Comparison of ENCODE assay signal across 11 cellular contexts in the genomic region with DNA sequence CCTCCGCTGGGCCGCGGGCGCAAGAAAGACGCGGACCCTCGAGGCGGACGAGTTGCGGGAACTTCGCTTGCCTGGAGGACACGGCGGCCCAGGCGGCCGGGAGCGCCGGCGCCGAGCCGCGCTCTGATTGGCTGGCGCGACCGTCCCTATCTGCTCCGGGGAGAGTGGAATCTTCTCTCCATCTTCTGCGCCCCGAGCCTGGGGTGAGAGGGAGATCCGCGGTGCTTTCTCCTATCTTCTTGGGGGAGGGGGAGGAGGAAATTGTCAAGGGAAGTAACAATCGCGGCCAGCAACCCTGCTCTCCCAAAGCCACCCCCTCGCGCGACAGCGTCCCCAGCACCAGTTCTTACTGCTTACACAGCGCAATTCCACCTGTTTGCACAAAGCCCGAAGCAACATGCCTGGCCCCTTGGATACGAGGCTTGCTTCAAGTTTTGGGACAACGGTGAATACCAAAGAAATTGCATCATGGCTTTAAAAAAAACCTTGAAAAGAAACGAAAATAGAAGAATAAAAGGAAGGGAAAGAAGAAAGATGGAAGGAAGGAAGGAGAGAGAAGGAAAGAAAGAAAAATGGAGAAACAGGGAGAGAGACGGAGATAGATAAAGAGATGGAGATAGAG. TPM values are rescaled to one million over a fixed set of nuclear protein-coding genes. Genes with fewer than 3 reads are reported as not detected.
DNase-seq lines count a peak whose midpoint lies in the region; ATAC-seq and TF ChIP-seq lines count a peak whose summit lies in the region.
"Had no signal": no experiment of that assay in that cellular context is flagged by ENCODE, and none has a peak within 500 bp of the region (broad histone marks: within the 10 kb centered on the region; RNA-seq: fewer than 3 reads in every experiment).

No MANE protein-coding gene starts in this region.

- peak; percentile 75 for DNase-seq in NCI-H82 (lab: John Stamatoyannopoulos, UW)
- no peak for DNase-seq in NCI-H82 treated with DMSO at 0.1 percent for 48 hours (lab: John Stamatoyannopoulos, UW; ENCODE audit: unreplicated experiment)
- peak; percentile 64 for DNase-seq in NCI-H748 treated with DMSO at 0.1 percent for 48 hours (lab: John Stamatoyannopoulos, UW)
- DNase-seq in epithelial cell of esophagus (ENCODE audit: low read depth): no peak
- no peak for DNase-seq in progenitor cell of endocrine pancreas (ENCODE audit: low spot score, unreplicated experiment)
- DNase-seq in cerebellar nuclear complex (lab: John Stamatoyannopoulos, UW): no peak
- DNase-seq in tibial artery: no peak
- DNase-seq: NCI-H2171 treated with DMSO at 0.1 percent for 48 hours had no signal

- H3K9me3 ChIP-seq in tibial artery: no peaks in the 10 kb centered on the region

- H3K4me3 ChIP-seq in epithelial cell of esophagus (ENCODE audit: low read length) (peak overlapping the region; percentile 21), tibial artery (peak overlapping the region in 1 of 2 donors; percentile 15)
- H3K4me3 ChIP-seq: lung had no signal

- peaks cover 69% of the 10 kb centered on the region for H3K27me3 Mint-ChIP-seq in progenitor cell of endocrine pancreas

- H3K27ac ChIP-seq in tibial artery: no peak overlapping the region
- H3K27ac ChIP-seq: VCaP had no signal

- intact Hi-C loops in tibial artery (cut with DNase I; ENCODE audit: low total_unique reads): no loop called here

- peaks cover 4% of the 10 kb centered on the region for H3K36me3 Mint-ChIP-seq in progenitor cell of endocrine pancreas (ENCODE audit: insufficient read depth)

- H3K9me3 Mint-ChIP-seq in progenitor cell of endocrine pancreas (ENCODE audit: low read depth): no peaks in the 10 kb centered on the region

- H3K4me1 ChIP-seq in tibial artery: peaks cover 0 to 38% (median 30%) of the 10 kb centered on the region in 4 donors

- H3K4me1 Mint-ChIP-seq in progenitor cell of endocrine pancreas (ENCODE audit: low read depth): peaks cover 33% of the 10 kb centered on the region

- no peak for ATAC-seq in HG03095 (IDR thresholded peaks at IDR 0.05; ENCODE audit: unreplicated experiment)

- H3K27ac Mint-ChIP-seq in progenitor cell of endocrine pancreas: peak overlapping the region; percentile 93

- H3K27me3 ChIP-seq in tibial artery: peaks cover 5 to 99% of the 10 kb centered on the region in 2 donors

- H3K4me3 Mint-ChIP-seq in progenitor cell of endocrine pancreas (ENCODE audit: low read depth): peak overlapping the region; percentile 63

- TF ChIP-seq CTCF in epithelial cell of esophagus (IDR thresholded peaks at IDR 0.05; ENCODE audit: insufficient read depth, low read depth, low read length, missing control alignments) (no peak), progenitor cell of endocrine pancreas (IDR thresholded peaks at IDR 0.05; ENCODE audit: unreplicated experiment) (no peak), tibial artery (IDR thresholded peaks at IDR 0.05) (no peak)

- no peaks in the 10 kb centered on the region for H3K36me3 ChIP-seq in tibial artery

RNA-seq across cellular contexts. Expression of a gene that starts 4.8 kb away (rescaled TPM):
- 44.7 and 61.1 TPM in 2 replicates for total RNA-seq in progenitor cell of endocrine pancreas

Comparison
In these comparisons a context has a peak if more than half of its experiments do, and no peak if none do; other contexts are left out.
1. DNase-seq: peak in NCI-H82 (single experiment) and NCI-H748 treated with DMSO at 0.1 percent for 48 hours (single experiment); none in NCI-H82 treated with DMSO at 0.1 percent for 48 hours (single experiment), epithelial cell of esophagus (single experiment), progenitor cell of endocrine pancreas (single experiment), cerebellar nuclear complex (0 of 2) and tibial artery (0 of 2).